ENCODE assay signal across 8 cellular contexts in the genomic region with DNA sequence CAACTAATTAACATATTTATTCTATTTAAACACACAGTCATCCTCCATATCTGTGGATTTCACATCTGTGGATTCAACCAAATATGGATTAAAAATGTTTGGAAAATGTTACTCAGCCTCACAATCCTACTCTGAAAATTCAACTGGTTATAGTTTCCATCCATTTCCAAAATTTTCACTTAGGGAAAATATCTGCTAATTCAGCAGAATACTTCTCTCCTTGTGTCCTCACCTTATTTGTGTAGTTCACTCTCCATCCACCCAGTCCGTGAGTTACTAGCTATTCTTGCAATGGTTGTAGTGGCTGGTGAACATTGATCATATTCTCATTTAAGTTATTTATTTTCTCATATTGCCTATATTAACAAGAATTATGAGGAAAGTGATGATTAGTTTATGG.
"Had no signal": no experiment of that assay in that cellular context is flagged by ENCODE, and none has a peak within 500 bp of the region (broad histone marks: within the 10 kb centered on the region; RNA-seq: fewer than 3 reads in every experiment).

No MANE protein-coding gene starts in this region.

- H3K4me3 ChIP-seq: GM12878 had no signal

- FAIRE-seq: G401.6, GM12878, GM12891, GM12892, GM18507, GM19239 had no signal

- DNase-seq: GDM1, GF-D8 had no signal

- ATAC-seq: GM12878 had no signal
